ENCODE assay signal across 22 cellular contexts in genomic region chr5:64836786-64837185, GRCh38.
DNase-seq lines count a peak whose midpoint lies in the region; ATAC-seq and TF ChIP-seq lines count a peak whose summit lies in the region.
"Had no signal": no experiment of that assay in that cellular context is flagged by ENCODE, and none has a peak within 500 bp of the region (broad histone marks: within the 10 kb centered on the region; RNA-seq: fewer than 3 reads in every experiment).

No MANE protein-coding gene starts in this region.

- H3K4me3 ChIP-seq in brain microvascular endothelial cell (ENCODE audit: low read depth, low read length) (no peak overlapping the region), mesenchymal stem cell (ENCODE audit: insufficient read depth in 1 of 2, low read depth in 1 of 2, low read length in 2 of 2) (no peak overlapping the region), urinary bladder (ENCODE audit: low read depth, low read length) (no peak overlapping the region)
- H3K4me3 ChIP-seq: Peyer's patch had no signal

- H3K4me1 ChIP-seq in mesenchymal stem cell (ENCODE audit: control insufficient read depth, insufficient read depth, low read depth, low read length): no peaks in the 10 kb centered on the region
- H3K4me1 ChIP-seq in urinary bladder (ENCODE audit: insufficient read depth): no peaks in the 10 kb centered on the region
- H3K4me1 ChIP-seq: Peyer's patch had no signal

- peak overlapping the region; percentile 59 for H3K27ac Mint-ChIP-seq in activated T-cell treated with anti-CD3 and anti-CD28 coated beads, Interleukin-2, amount 50 U/mL, for 24 hours
- H3K27ac Mint-ChIP-seq: CD8-positive, alpha-beta memory T cell had no signal

- H3K18ac ChIP-seq in mesenchymal stem cell (ENCODE audit: low read depth in 1 of 2, low read length in 2 of 2): peak overlapping the region in 1 of 2 experiments; percentile 80

- no peak overlapping the region for H3K9ac ChIP-seq in mesenchymal stem cell (ENCODE audit: low read length)
- H3K9ac ChIP-seq: KMS-11 had no signal

- H2AK5ac ChIP-seq in mesenchymal stem cell (ENCODE audit: low read length, severe bottlenecking): no peak overlapping the region

- H3K36me3 Mint-ChIP-seq in activated T-cell treated with anti-CD3 and anti-CD28 coated beads, Interleukin-2, amount 50 U/mL, for 24 hours (ENCODE audit: low read depth): peaks cover 60% of the 10 kb centered on the region

- H3K36me3 ChIP-seq in brain microvascular endothelial cell (replicated peaks) (no peaks in the 10 kb centered on the region), mesenchymal stem cell (ENCODE audit: control insufficient read depth in 1 of 2, insufficient read depth in 2 of 2, low read depth in 1 of 2, low read length in 2 of 2) (peaks cover 0 to 8% of the 10 kb centered on the region in 2 experiments), urinary bladder (ENCODE audit: insufficient read depth) (peaks cover 1% of the 10 kb centered on the region)
- H3K36me3 ChIP-seq: Peyer's patch had no signal

- no peaks in the 10 kb centered on the region for H3K9me3 Mint-ChIP-seq in activated T-cell treated with anti-CD3 and anti-CD28 coated beads, Interleukin-2, amount 50 U/mL, for 24 hours

- H3K9me3 ChIP-seq in mesenchymal stem cell (ENCODE audit: control insufficient read depth, low read length): peaks cover 5% of the 10 kb centered on the region
- H3K9me3 ChIP-seq: Peyer's patch had no signal

- no peak overlapping the region for H4K91ac ChIP-seq in mesenchymal stem cell (ENCODE audit: low read length)

- H3K4ac ChIP-seq in mesenchymal stem cell (ENCODE audit: low read depth in 1 of 2, low read length in 2 of 2): no peak overlapping the region

- no peak for TF ChIP-seq CTCF in brain microvascular endothelial cell (IDR thresholded peaks at IDR 0.05; ENCODE audit: low read depth, low read length, missing control alignments)

- no peak overlapping the region for H2BK120ac ChIP-seq in mesenchymal stem cell (ENCODE audit: low read depth, low read length)

- DNase-seq in activated T-cell treated with anti-CD3 and anti-CD28 coated beads, Interleukin-2, amount 50 U/mL, for 24 hours: no peak
- DNase-seq in activated T-cell treated with anti-CD3 and anti-CD28 coated beads, Interleukin-2, amount 50 U/mL, for 48 hours: no peak
- DNase-seq in brain microvascular endothelial cell (no peak), mesenchymal stem cell (peak; percentile 66), NCI-H187 treated with DMSO at 0.1 percent for 48 hours (lab: John Stamatoyannopoulos, UW) (no peak)
- DNase-seq: 8988T; AML-193; C1 segment of cervical spinal cord; Calu3; CD8-positive, alpha-beta memory T cell; DMS153; NCI-H1105; NCI-H2081; NCI-H2171; NCI-H345; NCI-H524; NCI-H82; Peyer's patch had no signal

- peaks cover 1% of the 10 kb centered on the region for H3K79me1 ChIP-seq in mesenchymal stem cell (replicated peaks; ENCODE audit: low read length, poor library complexity, severe bottlenecking)

- no peaks in the 10 kb centered on the region for H3K27me3 Mint-ChIP-seq in activated T-cell treated with anti-CD3 and anti-CD28 coated beads, Interleukin-2, amount 50 U/mL, for 24 hours
- H3K27me3 Mint-ChIP-seq: CD8-positive, alpha-beta memory T cell had no signal

- H3K27me3 ChIP-seq in brain microvascular endothelial cell (replicated peaks) (no peaks in the 10 kb centered on the region), mesenchymal stem cell (ENCODE audit: control insufficient read depth in 1 of 2, insufficient read depth in 1 of 2, low read length in 2 of 2) (no peaks in the 10 kb centered on the region)
- H3K27me3 ChIP-seq: Peyer's patch had no signal

- H3K14ac ChIP-seq in mesenchymal stem cell (ENCODE audit: low read length in 2 of 2): no peak overlapping the region

- no peak overlapping the region for H2BK12ac ChIP-seq in mesenchymal stem cell (ENCODE audit: low read length in 2 of 2)

- ATAC-seq in HG03565 (IDR thresholded peaks at IDR 0.05; ENCODE audit: unreplicated experiment): no peak
- ATAC-seq: HCT116 had no signal

- in situ Hi-C loops in brain microvascular endothelial cell (cut with HindIII; ENCODE audit: low pct_ligation_motif_present, low sequenced_read_pairs): no loop called here

- no peak overlapping the region for H4K8ac ChIP-seq in mesenchymal stem cell (ENCODE audit: low read length)

- no peak overlapping the region for H3K4me2 ChIP-seq in mesenchymal stem cell (ENCODE audit: low read length, poor library complexity, severe bottlenecking)
- H3K4me2 ChIP-seq: KMS-11 had no signal

- no peak overlapping the region for H2BK15ac ChIP-seq in mesenchymal stem cell (ENCODE audit: low read depth, poor library complexity, severe bottlenecking)

- H3K4me3 Mint-ChIP-seq in activated T-cell treated with anti-CD3 and anti-CD28 coated beads, Interleukin-2, amount 50 U/mL, for 24 hours: no peak overlapping the region
- H3K4me3 Mint-ChIP-seq: CD8-positive, alpha-beta memory T cell had no signal

- peaks cover 4% of the 10 kb centered on the region for H3K4me1 Mint-ChIP-seq in activated T-cell treated with anti-CD3 and anti-CD28 coated beads, Interleukin-2, amount 50 U/mL, for 24 hours (ENCODE audit: low read depth)
- H3K4me1 Mint-ChIP-seq: CD8-positive, alpha-beta memory T cell had no signal

- H3K23ac ChIP-seq in mesenchymal stem cell (ENCODE audit: low read length in 2 of 2): no peak overlapping the region

- WGBS in mesenchymal stem cell: 77% methylated on average over 4 of the region's 4 CpGs
- 66% methylated on average over 4 of the region's 4 CpGs for WGBS in urinary bladder

- H2AFZ ChIP-seq in mesenchymal stem cell (ENCODE audit: low read depth, low read length): no peak overlapping the region

- no peak overlapping the region for H2BK5ac ChIP-seq in mesenchymal stem cell (ENCODE audit: low read depth, low read length, poor library complexity, severe bottlenecking)

- H3K27ac ChIP-seq in brain microvascular endothelial cell (peak overlapping the region; percentile 17), mesenchymal stem cell (ENCODE audit: low read length, poor library complexity, severe bottlenecking) (no peak overlapping the region), urinary bladder (ENCODE audit: low read depth) (peak overlapping the region; percentile 52)
- H3K27ac ChIP-seq: KMS-11, Peyer's patch had no signal
